ENCODE assay signal across 7 cellular contexts in the genomic region with DNA sequence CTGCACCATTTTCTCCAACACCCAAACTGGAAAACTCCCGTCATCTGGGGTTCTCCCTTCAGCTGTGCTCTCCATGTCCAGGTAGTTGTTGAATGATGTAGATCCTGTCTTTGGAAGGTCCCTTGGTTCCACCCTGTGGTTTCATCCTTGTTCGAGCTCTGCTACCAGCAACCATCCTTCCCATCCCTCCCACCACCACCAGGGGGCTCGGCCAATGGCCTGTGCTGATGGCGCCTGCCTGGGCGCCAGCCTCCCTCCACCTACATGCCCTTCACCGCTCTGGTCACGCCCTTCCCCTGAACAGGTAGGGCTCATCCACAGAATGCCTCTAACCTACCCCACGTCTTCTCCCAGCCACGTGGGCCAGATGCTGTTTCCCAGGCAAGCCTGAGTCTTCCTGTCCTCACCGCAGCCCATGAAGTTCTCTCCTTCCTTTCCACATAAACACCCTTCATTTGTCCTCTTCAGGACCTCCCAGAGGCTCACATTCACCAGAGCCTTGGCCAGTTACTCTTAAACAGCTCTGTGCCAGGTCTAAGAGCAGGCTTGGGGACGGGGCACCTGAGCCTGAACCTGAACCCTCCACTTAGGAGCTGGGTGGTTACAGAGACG.
DNase-seq lines count a peak whose midpoint lies in the region; ATAC-seq, FAIRE-seq and TF ChIP-seq lines count a peak whose summit lies in the region.

No MANE protein-coding gene starts in this region.

- no TSS peak for BruUV-seq in OCI-LY7 (replicated peaks; lab: Mats Ljungman, UMichigan)

- H3K79me2 ChIP-seq in OCI-LY7 (ENCODE audit: insufficient read depth, low read depth, low read length), result no peaks in the 10 kb centered on the region

- H4K20me1 ChIP-seq in OCI-LY7 (ENCODE audit: insufficient read depth, low read length), result no peaks in the 10 kb centered on the region

- peaks cover 17% of the 10 kb centered on the region; the same call in 1 of the 2 replicates for H3K9me3 ChIP-seq in OCI-LY7 (ENCODE audit: low read length)
- H3K9me3 ChIP-seq in small intestine (ENCODE audit: control insufficient read depth, low read depth), result no peaks in the 10 kb centered on the region

- peak overlapping the region; percentile 67 for H3K4me2 ChIP-seq in OCI-LY7 (ENCODE audit: low read length)

- DNase-seq in OCI-LY7 (ENCODE audit: low spot score), result peak; percentile 80
- DNase-seq in ecto neural progenitor cell (ENCODE audit: low spot score), result peak; percentile 59
- DNase-seq in small intestine, result peak; percentile 29
- no peak for DNase-seq in GDM1 (lab: John Stamatoyannopoulos, UW)
- no peak for DNase-seq in SKM-1 (lab: John Stamatoyannopoulos, UW; ENCODE audit: unreplicated experiment)

- no peaks in the 10 kb centered on the region; the same call in 1 of the 2 replicates for H3K36me3 ChIP-seq in OCI-LY7 (ENCODE audit: insufficient read depth, low read length)
- H3K36me3 ChIP-seq in small intestine (ENCODE audit: control insufficient read depth in 2 of 2, insufficient read depth in 2 of 2, low read length in 2 of 2), result no peaks in the 10 kb centered on the region

- H3K4me1 ChIP-seq in OCI-LY7 (ENCODE audit: insufficient read depth, low read length, poor library complexity, severe bottlenecking) (peaks cover 70% of the 10 kb centered on the region), small intestine (ENCODE audit: control insufficient read depth in 2 of 2, insufficient read depth in 1 of 2, low read depth in 1 of 2, low read length in 1 of 2) (no peaks in the 10 kb centered on the region)

- no peaks in the 10 kb centered on the region for H3K27me3 ChIP-seq in small intestine (ENCODE audit: control insufficient read depth in 2 of 2, insufficient read depth in 2 of 2, low read length in 2 of 2)

- CTCF ChIA-PET in OCI-LY7 (lab: Charles Lee; ENCODE audit: unreplicated experiment), result interaction anchor here (0.6 to 3.3 kb wide), 13 partner anchors 24 to 144 kb away, joined by 3 to 17 read pairs (median 5); no protein-coding TSS in a partner anchor

- no peak for FAIRE-seq in small intestine (lab: Jason Lieb, UNC)

- H3K4me3 ChIP-seq in GM12875 (ENCODE audit: low read depth, low read length), result no peak overlapping the region
- H3K4me3 ChIP-seq in OCI-LY7 (ENCODE audit: low read depth, low read length, poor library complexity, severe bottlenecking), result no peak overlapping the region
- H3K4me3 ChIP-seq in small intestine (ENCODE audit: low read depth in 1 of 2, low read length in 2 of 2), result no peak overlapping the region

- H2AFZ ChIP-seq in OCI-LY7 (ENCODE audit: low read length), result peak overlapping the region; percentile 67

- peak overlapping the region; percentile 91 for H3K27ac ChIP-seq in OCI-LY7 (ENCODE audit: low read depth, low read length, poor library complexity, severe bottlenecking)
- no peak overlapping the region for H3K27ac ChIP-seq in small intestine (ENCODE audit: low read depth in 1 of 2, low read length in 1 of 2)

- POLR2A ChIA-PET in OCI-LY7 (lab: Charles Lee), result interaction anchor here (0.5 to 4.7 kb wide), 31 partner anchors 9 to 583 kb away, joined by 3 to 27 read pairs (median 7); a partner anchor contains a TSS

- peak; percentile 92 for TF ChIP-seq CTCF in GM12875 (IDR thresholded peaks at IDR 0.05; ENCODE audit: borderline replicate concordance, insufficient read depth, low read depth, low read length)
- TF ChIP-seq CTCF in OCI-LY7 (conservative IDR thresholded peaks at IDR 0.05; ENCODE audit: low read length), result peak; percentile 95

- WGBS in small intestine, 3 donors, result 75 to 83% (median 79%) methylated on average over 12 of the region's 12 CpGs

- intact Hi-C loops in OCI-LY7 (cut with micrococcal nuclease; ENCODE audit: unreplicated experiment), result no loop called here

- no peaks in the 10 kb centered on the region for H3K9me2 ChIP-seq in OCI-LY7 (ENCODE audit: insufficient read depth, low read length)

- ATAC-seq in GM18873 (IDR thresholded peaks at IDR 0.05; ENCODE audit: low FRiP score, unreplicated experiment), result no peak

Comparison
In these comparisons a context has a peak if more than half of its experiments do, and no peak if none do; other contexts are left out.
1. DNase-seq: peak in OCI-LY7 (single experiment), ecto neural progenitor cell (single experiment) and small intestine (single experiment); none in GDM1 (single experiment) and SKM-1 (single experiment).